Comparison of ENCODE assay signal across 1 cellular context in the genomic region with DNA sequence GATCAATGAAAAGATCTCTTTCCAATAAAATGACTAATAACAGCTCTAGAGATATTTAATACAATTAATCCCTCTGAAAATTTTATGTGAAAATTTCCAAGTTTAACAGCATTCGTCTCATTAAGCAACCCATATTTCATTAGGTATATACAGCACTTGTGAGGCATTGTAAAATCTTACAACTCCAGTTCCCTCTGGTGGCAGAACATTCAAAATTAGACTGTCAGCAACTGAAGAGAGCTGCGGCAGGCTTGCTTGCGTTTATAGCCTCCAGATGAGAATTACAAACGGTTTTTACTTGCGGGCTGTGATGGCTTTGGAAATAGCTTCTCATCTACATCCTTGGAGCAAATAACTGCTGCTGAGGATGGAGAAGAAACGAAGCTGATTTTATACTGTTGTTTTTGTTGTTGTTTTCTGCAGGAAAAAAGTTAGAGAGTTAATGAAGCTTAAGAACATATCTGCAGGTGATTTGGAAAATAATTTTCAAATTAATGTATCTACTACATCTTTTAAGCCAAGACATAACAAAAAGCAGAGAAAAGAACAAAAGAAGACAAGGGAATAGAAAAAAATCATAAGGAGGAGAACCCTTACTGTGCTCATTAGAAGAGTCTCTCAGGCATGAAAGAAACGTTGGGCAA.
TF ChIP-seq lines count a peak whose summit lies in the region.

No MANE protein-coding gene starts in this region.

TF ChIP-seq in GM23338, 12 proteins besides CTCF, POLR2A, EP300 and RAD21 (continued from another document):
- no peak for TF ChIP-seq JUNB (IDR thresholded peaks at IDR 0.05; ENCODE audit: unreplicated experiment)
- TF ChIP-seq, protein P1, sequence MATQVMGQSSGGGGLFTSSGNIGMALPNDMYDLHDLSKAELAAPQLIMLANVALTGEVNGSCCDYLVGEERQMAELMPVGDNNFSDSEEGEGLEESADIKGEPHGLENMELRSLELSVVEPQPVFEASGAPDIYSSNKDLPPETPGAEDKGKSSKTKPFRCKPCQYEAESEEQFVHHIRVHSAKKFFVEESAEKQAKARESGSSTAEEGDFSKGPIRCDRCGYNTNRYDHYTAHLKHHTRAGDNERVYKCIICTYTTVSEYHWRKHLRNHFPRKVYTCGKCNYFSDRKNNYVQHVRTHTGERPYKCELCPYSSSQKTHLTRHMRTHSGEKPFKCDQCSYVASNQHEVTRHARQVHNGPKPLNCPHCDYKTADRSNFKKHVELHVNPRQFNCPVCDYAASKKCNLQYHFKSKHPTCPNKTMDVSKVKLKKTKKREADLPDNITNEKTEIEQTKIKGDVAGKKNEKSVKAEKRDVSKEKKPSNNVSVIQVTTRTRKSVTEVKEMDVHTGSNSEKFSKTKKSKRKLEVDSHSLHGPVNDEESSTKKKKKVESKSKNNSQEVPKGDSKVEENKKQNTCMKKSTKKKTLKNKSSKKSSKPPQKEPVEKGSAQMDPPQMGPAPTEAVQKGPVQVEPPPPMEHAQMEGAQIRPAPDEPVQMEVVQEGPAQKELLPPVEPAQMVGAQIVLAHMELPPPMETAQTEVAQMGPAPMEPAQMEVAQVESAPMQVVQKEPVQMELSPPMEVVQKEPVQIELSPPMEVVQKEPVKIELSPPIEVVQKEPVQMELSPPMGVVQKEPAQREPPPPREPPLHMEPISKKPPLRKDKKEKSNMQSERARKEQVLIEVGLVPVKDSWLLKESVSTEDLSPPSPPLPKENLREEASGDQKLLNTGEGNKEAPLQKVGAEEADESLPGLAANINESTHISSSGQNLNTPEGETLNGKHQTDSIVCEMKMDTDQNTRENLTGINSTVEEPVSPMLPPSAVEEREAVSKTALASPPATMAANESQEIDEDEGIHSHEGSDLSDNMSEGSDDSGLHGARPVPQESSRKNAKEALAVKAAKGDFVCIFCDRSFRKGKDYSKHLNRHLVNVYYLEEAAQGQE (IDR thresholded peaks at IDR 0.05; ENCODE audit: unreplicated experiment), result no peak
- TF ChIP-seq, protein P2, sequence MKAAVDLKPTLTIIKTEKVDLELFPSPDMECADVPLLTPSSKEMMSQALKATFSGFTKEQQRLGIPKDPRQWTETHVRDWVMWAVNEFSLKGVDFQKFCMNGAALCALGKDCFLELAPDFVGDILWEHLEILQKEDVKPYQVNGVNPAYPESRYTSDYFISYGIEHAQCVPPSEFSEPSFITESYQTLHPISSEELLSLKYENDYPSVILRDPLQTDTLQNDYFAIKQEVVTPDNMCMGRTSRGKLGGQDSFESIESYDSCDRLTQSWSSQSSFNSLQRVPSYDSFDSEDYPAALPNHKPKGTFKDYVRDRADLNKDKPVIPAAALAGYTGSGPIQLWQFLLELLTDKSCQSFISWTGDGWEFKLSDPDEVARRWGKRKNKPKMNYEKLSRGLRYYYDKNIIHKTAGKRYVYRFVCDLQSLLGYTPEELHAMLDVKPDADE (IDR thresholded peaks at IDR 0.05), result no peak
- no peak for TF ChIP-seq NANOG (IDR thresholded peaks at IDR 0.05; ENCODE audit: borderline replicate concordance)
- TF ChIP-seq CREB1 (CRISPR knock-in tag; IDR thresholded peaks at IDR 0.05; ENCODE audit: low read depth), result no peak
- TF ChIP-seq EZH2 (IDR thresholded peaks at IDR 0.05; ENCODE audit: low read depth, unreplicated experiment), result no peak
- TF ChIP-seq STAT1 (IDR thresholded peaks at IDR 0.05; ENCODE audit: unreplicated experiment), result no peak
